ENCODE assay signal across 8 cellular contexts in genomic region chr1:31483012-31483946, GRCh38.
DNase-seq lines count a peak whose midpoint lies in the region; ATAC-seq, FAIRE-seq and TF ChIP-seq lines count a peak whose summit lies in the region.

No MANE protein-coding gene starts in this region.

- WGBS in tibial nerve, 2 donors: 58 to 62% methylated on average over 13 of the region's 13 CpGs

- peak; percentile 78 for ATAC-seq in GM18498 (IDR thresholded peaks at IDR 0.05; ENCODE audit: unreplicated experiment)
- peak; percentile 77 for ATAC-seq in HG03196 (IDR thresholded peaks at IDR 0.05; ENCODE audit: unreplicated experiment)
- peak; percentile 97 for ATAC-seq in RWPE2 (ENCODE audit: low read depth)
- peak; percentile 73 for ATAC-seq in left ventricle myocardium superior

- H3K4me1 Mint-ChIP-seq in activated CD4-positive, alpha-beta memory T cell treated with anti-CD3 and anti-CD28 coated beads, Interleukin-2, amount 10 ng/mL, durations not matched to agents 7 days and 5 days: peaks cover 11% of the 10 kb centered on the region

- peaks cover 2% of the 10 kb centered on the region for H3K9me3 Mint-ChIP-seq in activated CD4-positive, alpha-beta memory T cell treated with anti-CD3 and anti-CD28 coated beads, Interleukin-2, amount 10 ng/mL, durations not matched to agents 7 days and 5 days

- H3K36me3 Mint-ChIP-seq in activated CD4-positive, alpha-beta memory T cell treated with anti-CD3 and anti-CD28 coated beads, Interleukin-2, amount 10 ng/mL, durations not matched to agents 7 days and 5 days (ENCODE audit: low read depth): no peaks in the 10 kb centered on the region

- H3K27me3 Mint-ChIP-seq in activated CD4-positive, alpha-beta memory T cell treated with anti-CD3 and anti-CD28 coated beads, Interleukin-2, amount 10 ng/mL, durations not matched to agents 7 days and 5 days: peaks cover 3% of the 10 kb centered on the region

- DNase-seq in RWPE2 (ENCODE audit: low spot score) (no peak), left ventricle myocardium superior (no peak), tibial nerve (ENCODE audit: low spot score in 2 of 2) (peak in 1 of 2 donors; percentile 75), activated T-cell treated with anti-CD3 and anti-CD28 coated beads for 4 hours (no peak), GM12891 (ENCODE audit: insufficient read length, low spot score) (no peak)
- DNase-seq in activated CD4-positive, alpha-beta memory T cell treated with anti-CD3 and anti-CD28 coated beads, Interleukin-2, amount 10 ng/mL, durations not matched to agents 7 days and 5 days: no peak

- POLR2A ChIA-PET in activated CD4-positive, alpha-beta memory T cell treated with anti-CD3 and anti-CD28 coated beads, Interleukin-2, amount 10 ng/mL, durations not matched to agents 7 days and 5 days (lab: Charles Lee): no interaction called here

- H3K27me3 ChIP-seq in RWPE2 (ENCODE audit: insufficient read depth, poor library complexity, severe bottlenecking): no peaks in the 10 kb centered on the region
- no peaks in the 10 kb centered on the region for H3K27me3 ChIP-seq in tibial nerve

- H3K4me1 ChIP-seq in RWPE2 (ENCODE audit: insufficient read depth, poor library complexity, severe bottlenecking): peaks cover 24% of the 10 kb centered on the region
- no peaks in the 10 kb centered on the region for H3K4me1 ChIP-seq in tibial nerve

- no peak overlapping the region for H3K4me3 ChIP-seq in RWPE2 (ENCODE audit: severe bottlenecking)
- no peak overlapping the region for H3K4me3 ChIP-seq in tibial nerve

- peak; percentile 75 to 93 for TF ChIP-seq EP300 in tibial nerve (IDR thresholded peaks at IDR 0.05)

- CTCF ChIA-PET in activated CD4-positive, alpha-beta memory T cell treated with anti-CD3 and anti-CD28 coated beads, Interleukin-2, amount 10 ng/mL, durations not matched to agents 7 days and 5 days (lab: Charles Lee): no interaction called here

- TF ChIP-seq CTCF in RWPE2 (IDR thresholded peaks at IDR 0.05; ENCODE audit: poor library complexity, severe bottlenecking) (no peak), tibial nerve (IDR thresholded peaks at IDR 0.05) (no peak)

- no peak overlapping the region for H3K27ac Mint-ChIP-seq in activated CD4-positive, alpha-beta memory T cell treated with anti-CD3 and anti-CD28 coated beads, Interleukin-2, amount 10 ng/mL, durations not matched to agents 7 days and 5 days

- H3K36me3 ChIP-seq in RWPE2 (ENCODE audit: low read depth): no peaks in the 10 kb centered on the region
- no peaks in the 10 kb centered on the region for H3K36me3 ChIP-seq in tibial nerve

- no peak for TF ChIP-seq POLR2A in tibial nerve (IDR thresholded peaks at IDR 0.05)
- no peak for TF ChIP-seq POLR2A in GM12891 (IDR thresholded peaks at IDR 0.05; ENCODE audit: low read depth, low read length)

- intact Hi-C loops in left ventricle myocardium superior (cut with micrococcal nuclease): no loop called here

- H3K27ac ChIP-seq in RWPE2 (ENCODE audit: poor library complexity, severe bottlenecking) (peak overlapping the region; percentile 90), tibial nerve (peak overlapping the region in 2 of 4 donors; percentile 55 to 71)

- no peak overlapping the region for H3K4me3 Mint-ChIP-seq in activated CD4-positive, alpha-beta memory T cell treated with anti-CD3 and anti-CD28 coated beads, Interleukin-2, amount 10 ng/mL, durations not matched to agents 7 days and 5 days

- H3K9me3 ChIP-seq in RWPE2 (ENCODE audit: severe bottlenecking) (no peaks in the 10 kb centered on the region), tibial nerve (no peaks in the 10 kb centered on the region)

- FAIRE-seq in GM12891 (lab: Jason Lieb, UNC): no peak

TF ChIP-seq in GM12891, 5 proteins besides CTCF, POLR2A, EP300 and RAD21:
- TF ChIP-seq POLR2AphosphoS5 (IDR thresholded peaks at IDR 0.05; ENCODE audit: low read depth, low read length) (no peak), SPI1 (IDR thresholded peaks at IDR 0.05; ENCODE audit: low read depth, low read length) (no peak), PAX5 (IDR thresholded peaks at IDR 0.05; ENCODE audit: insufficient read depth, low read length, severe bottlenecking) (no peak), TAF1 (IDR thresholded peaks at IDR 0.05; ENCODE audit: low read depth, low read length) (no peak), POU2F2 (IDR thresholded peaks at IDR 0.05; ENCODE audit: low read depth, low read length) (no peak)
TF ChIP-seq in GM12891: peak in this region for 0.
